ENCODE assay signal across 28 cellular contexts in genomic region chr6:88477411-88477810, GRCh38.
A peak's percentile ranks its signal among the peaks of the same experiment; 100 is the strongest.
DNase-seq lines count a peak whose midpoint lies in the region; ATAC-seq and TF ChIP-seq lines count a peak whose summit lies in the region.
"Had no signal": no experiment of that assay in that cellular context is flagged by ENCODE, and none has a peak within 500 bp of the region (broad histone marks: within the 10 kb centered on the region; RNA-seq: fewer than 3 reads in every experiment).

No MANE protein-coding gene starts in this region.

- no TSS peak for BruUV-seq in OCI-LY7 (replicated peaks; lab: Mats Ljungman, UMichigan)

- no peak overlapping the region for H3K9ac ChIP-seq in GM23248
- H3K9ac ChIP-seq: BLaER1 had no signal

- H3K4me1 ChIP-seq in GM23248 (ENCODE audit: insufficient read depth), result no peaks in the 10 kb centered on the region
- peaks cover 8% of the 10 kb centered on the region for H3K4me1 ChIP-seq in OCI-LY7 (ENCODE audit: insufficient read depth, low read length, poor library complexity, severe bottlenecking)
- no peaks in the 10 kb centered on the region for H3K4me1 ChIP-seq in osteoblast (ENCODE audit: insufficient read depth, low read length)
- H3K4me1 ChIP-seq: colonic mucosa, sigmoid colon, SJCRH30, thyroid gland had no signal

- in situ Hi-C loops in GM23248 (cut with MboI) (no loop called here), brain microvascular endothelial cell (cut with HindIII; ENCODE audit: low pct_ligation_motif_present, low sequenced_read_pairs) (no loop called here)

- POLR2A ChIA-PET in OCI-LY7 (lab: Charles Lee), result no interaction called here

- no peaks in the 10 kb centered on the region for H3K79me2 ChIP-seq in GM23248 (ENCODE audit: insufficient read depth)
- no peaks in the 10 kb centered on the region for H3K79me2 ChIP-seq in OCI-LY7 (ENCODE audit: insufficient read depth, low read depth, low read length)
- H3K79me2 ChIP-seq in osteoblast (ENCODE audit: insufficient read depth, low read length), result no peaks in the 10 kb centered on the region

- 0 out of 2 replicates have a peak, but pooled peaks have one; percentile 26 for TF ChIP-seq CTCF in OCI-LY7 (conservative IDR thresholded peaks at IDR 0.05; ENCODE audit: low read length)
- TF ChIP-seq CTCF in brain microvascular endothelial cell (IDR thresholded peaks at IDR 0.05; ENCODE audit: low read depth, low read length, missing control alignments), result peak; percentile 11
- no peak for TF ChIP-seq CTCF in osteoblast (IDR thresholded peaks at IDR 0.05; ENCODE audit: extremely low read depth, low read depth, low read length)

- no peak overlapping the region for H3K27ac ChIP-seq in GM23248
- no peak overlapping the region for H3K27ac ChIP-seq in OCI-LY7 (ENCODE audit: low read depth, low read length, poor library complexity, severe bottlenecking)
- H3K27ac ChIP-seq in brain microvascular endothelial cell, result no peak overlapping the region
- H3K27ac ChIP-seq in osteoblast (ENCODE audit: low read depth, low read length), result no peak overlapping the region
- H3K27ac ChIP-seq: BLaER1, colonic mucosa, sigmoid colon, SJCRH30, thyroid gland had no signal

- no peaks in the 10 kb centered on the region for H3K9me2 ChIP-seq in GM23248 (ENCODE audit: insufficient read depth)
- H3K9me2 ChIP-seq in OCI-LY7 (ENCODE audit: insufficient read depth, low read length), result no peaks in the 10 kb centered on the region

- H3F3A ChIP-seq in GM23248 (ENCODE audit: insufficient read depth), result no peaks in the 10 kb centered on the region

- H3K27me3 ChIP-seq in GM23248 (replicated peaks; ENCODE audit: insufficient read depth) (0 out of 2 replicates have a peak, but pooled peaks cover 8% of the 10 kb centered on the region), brain microvascular endothelial cell (replicated peaks) (no peaks in the 10 kb centered on the region), osteoblast (ENCODE audit: insufficient read depth, low read length) (no peaks in the 10 kb centered on the region)
- H3K27me3 ChIP-seq: BLaER1, colonic mucosa, sigmoid colon, SJCRH30, thyroid gland had no signal

- no peaks in the 10 kb centered on the region for H4K20me1 ChIP-seq in GM23248 (ENCODE audit: insufficient read depth)
- no peaks in the 10 kb centered on the region for H4K20me1 ChIP-seq in OCI-LY7 (ENCODE audit: insufficient read depth, low read length)
- H4K20me1 ChIP-seq in osteoblast (ENCODE audit: insufficient read depth, low read length), result no peaks in the 10 kb centered on the region
- H4K20me1 ChIP-seq: BLaER1 had no signal

- CTCF ChIA-PET in OCI-LY7 (lab: Charles Lee; ENCODE audit: unreplicated experiment), result no interaction called here

- H3K9me3 ChIP-seq in GM23248 (ENCODE audit: low read depth), result no peaks in the 10 kb centered on the region
- H3K9me3 ChIP-seq in OCI-LY7 (ENCODE audit: low read length), result peaks cover 23% of the 10 kb centered on the region; the same call in 1 of the 2 replicates
- peaks cover 11% of the 10 kb centered on the region for H3K9me3 ChIP-seq in iPS-18c (ENCODE audit: control insufficient read depth, insufficient read depth, low read length)
- no peaks in the 10 kb centered on the region for H3K9me3 ChIP-seq in osteoblast (ENCODE audit: low read depth, low read length)
- H3K9me3 ChIP-seq: colonic mucosa, sigmoid colon, thyroid gland had no signal

- H3K4me2 ChIP-seq in GM23248 (ENCODE audit: unreplicated experiment) (no peak overlapping the region), OCI-LY7 (ENCODE audit: low read length) (no peak overlapping the region), osteoblast (ENCODE audit: insufficient read depth, low read length) (no peak overlapping the region)
- H3K4me2 ChIP-seq: BLaER1 had no signal

- DNase-seq in GM23248 (peak; percentile 31), OCI-LY7 (ENCODE audit: low spot score) (no peak), brain microvascular endothelial cell (no peak), osteoblast (ENCODE audit: insufficient read length, low spot score, missing footprints) (no peak)
- DNase-seq: activated B cell treated with CpG ODN at 0.5 μM for 24 hours; activated CD4-positive, alpha-beta T cell treated with anti-CD3 and anti-CD28 coated beads, Interleukin-2, amount 10 ng/mL, durations not matched to agents 7 days and 5 days; activated effector memory CD4-positive, alpha-beta T cell treated with anti-CD3 and anti-CD28 coated beads, Interleukin-2, amount 50 U/mL, for 16 hours; activated naive CD8-positive, alpha-beta T cell treated with anti-CD3 and anti-CD28 coated beads for 36 hours; activated T-cell treated with anti-CD3 and anti-CD28 coated beads, Interleukin-2, amount 50 U/mL, for 1 hour; anterior cingulate cortex; colonic mucosa; effector CD4-positive, alpha-beta T cell; erythroblast; GF-D8; head of caudate nucleus; kidney; NCI-H1105; NCI-H1930; NCI-H524 treated with DMSO at 0.1 percent for 48 hours; sigmoid colon; SJCRH30; stimulated activated CD4-positive, alpha-beta T cell treated with anti-CD3 and anti-CD28 coated beads, Interleukin-4, amount 100 ng/mL, for 24 hours; T1000; thyroid gland had no signal

- WGBS in GM23248 (ENCODE audit: low coverage in 1 of 2, low lambda C conversion rate in 2 of 2, missing lambda C conversion rate in 2 of 2), 2 experiments, result 40 to 49% methylated on average over 3 of the region's 3 CpGs

- H3K4me3 ChIP-seq in GM23248 (no peak overlapping the region), OCI-LY7 (ENCODE audit: low read depth, low read length, poor library complexity, severe bottlenecking) (no peak overlapping the region), brain microvascular endothelial cell (ENCODE audit: low read depth, low read length) (no peak overlapping the region), iPS-18c (ENCODE audit: insufficient read depth, low read depth, low read length) (peak overlapping the region; percentile 15; the same call in 1 of the 2 replicates), osteoblast (ENCODE audit: insufficient read depth, low read length) (no peak overlapping the region)
- H3K4me3 ChIP-seq: BLaER1, colonic mucosa, sigmoid colon, SJCRH30, thyroid gland had no signal

- H3K36me3 ChIP-seq in GM23248 (ENCODE audit: low read depth), result no peaks in the 10 kb centered on the region
- H3K36me3 ChIP-seq in OCI-LY7 (ENCODE audit: insufficient read depth, low read length), result no peaks in the 10 kb centered on the region
- no peaks in the 10 kb centered on the region for H3K36me3 ChIP-seq in brain microvascular endothelial cell (replicated peaks)
- no peaks in the 10 kb centered on the region for H3K36me3 ChIP-seq in osteoblast (ENCODE audit: insufficient read depth, low read length)
- H3K36me3 ChIP-seq: BLaER1, colonic mucosa, sigmoid colon, SJCRH30, thyroid gland had no signal

- intact Hi-C loops in OCI-LY7 (cut with micrococcal nuclease; ENCODE audit: unreplicated experiment), result no loop called here

- ATAC-seq in GM21447 (IDR thresholded peaks at IDR 0.05; ENCODE audit: unreplicated experiment) (no peak), GM21367 (IDR thresholded peaks at IDR 0.05; ENCODE audit: unreplicated experiment) (no peak)

- no peak overlapping the region for H2AFZ ChIP-seq in GM23248
- no peak overlapping the region for H2AFZ ChIP-seq in OCI-LY7 (ENCODE audit: low read length)
- H2AFZ ChIP-seq in osteoblast (ENCODE audit: low read length), result no peak overlapping the region
